ENCODE assay signal across 8 cellular contexts in genomic region chr7:149422065-149422913, GRCh38. TPM values are rescaled to one million over a fixed set of nuclear protein-coding genes. Genes with fewer than 3 reads are reported as not detected.
A peak's percentile ranks its signal among the peaks of the same experiment; 100 is the strongest.
DNase-seq lines count a peak whose midpoint lies in the region; ATAC-seq, FAIRE-seq and TF ChIP-seq lines count a peak whose summit lies in the region.

No MANE protein-coding gene starts in this region.

- 2% methylated on average over 57 to 71 of the region's 71 CpGs for WGBS in small intestine, 3 donors

- H3K4me3 ChIP-seq in GM12875 (ENCODE audit: low read depth, low read length): peak overlapping the region; percentile 53
- H3K4me3 ChIP-seq in iPS-15b (ENCODE audit: low read depth, low read length): peak overlapping the region; percentile 56
- H3K4me3 ChIP-seq in small intestine (ENCODE audit: low read depth in 1 of 2, low read length in 2 of 2): peak overlapping the region; percentile 57 to 66

- TF ChIP-seq CTCF in GM12875 (IDR thresholded peaks at IDR 0.05; ENCODE audit: borderline replicate concordance, insufficient read depth, low read depth, low read length): peak; percentile 77

- peak overlapping the region; percentile 70 for H3K9ac ChIP-seq in iPS-15b (ENCODE audit: low read depth, low read length)

- H3K9me3 ChIP-seq in iPS-15b (ENCODE audit: control insufficient read depth, insufficient read depth, low read length): no peaks in the 10 kb centered on the region
- H3K9me3 ChIP-seq in small intestine (ENCODE audit: control insufficient read depth, low read depth): no peaks in the 10 kb centered on the region

- FAIRE-seq in small intestine (lab: Jason Lieb, UNC): no peak

- DNase-seq in NCI-H1092 treated with DMSO at 0.1 percent for 48 hours (lab: John Stamatoyannopoulos, UW) (peak; percentile 81), T-helper 2 cell (peak; percentile 47 to 87 (median 61)), astrocyte of the hippocampus (ENCODE audit: low read depth, low spot score) (peak; percentile 88), small intestine (peak; percentile 76), T1000 (lab: John Stamatoyannopoulos, UW) (no peak)

- peak; percentile 97 for ATAC-seq in HG02588 (IDR thresholded peaks at IDR 0.05; ENCODE audit: unreplicated experiment)

- peak overlapping the region; percentile 52 to 73 for H3K27ac ChIP-seq in small intestine (ENCODE audit: low read depth in 1 of 2, low read length in 1 of 2)

- no peaks in the 10 kb centered on the region for H3K4me1 ChIP-seq in iPS-15b (ENCODE audit: control insufficient read depth, insufficient read depth, low read length)
- H3K4me1 ChIP-seq in small intestine (ENCODE audit: control insufficient read depth in 2 of 2, insufficient read depth in 1 of 2, low read depth in 1 of 2, low read length in 1 of 2): no peaks in the 10 kb centered on the region

- peaks cover 13% of the 10 kb centered on the region for H3K27me3 ChIP-seq in iPS-15b (ENCODE audit: control insufficient read depth, insufficient read depth, low read length)
- H3K27me3 ChIP-seq in small intestine (ENCODE audit: control insufficient read depth in 2 of 2, insufficient read depth in 2 of 2, low read length in 2 of 2): no peaks in the 10 kb centered on the region

- H3K36me3 ChIP-seq in iPS-15b (ENCODE audit: control insufficient read depth, insufficient read depth, low read length) (no peaks in the 10 kb centered on the region), small intestine (ENCODE audit: control insufficient read depth in 2 of 2, insufficient read depth in 2 of 2, low read length in 2 of 2) (no peaks in the 10 kb centered on the region)

RNA-seq across cellular contexts. Expression of gene ZNF777, which starts 38.6 kb away (rescaled TPM):
- polyA plus RNA-seq in small intestine: 1 to 10 TPM; 3.0 to 8.6 (median 4.9) TPM
